In genomic region chr10:95741807-95742528, GRCh38 we compare ENCODE assay signal across 9 cellular contexts. TPM values are rescaled to one million over a fixed set of nuclear protein-coding genes. Genes with fewer than 3 reads are reported as not detected.
DNase-seq lines count a peak whose midpoint lies in the region; ATAC-seq and TF ChIP-seq lines count a peak whose summit lies in the region.
"Had no signal": no experiment of that assay in that cellular context is flagged by ENCODE, and none has a peak within 500 bp of the region (broad histone marks: within the 10 kb centered on the region; RNA-seq: fewer than 3 reads in every experiment).

No MANE protein-coding gene starts in this region.

- H3K23ac ChIP-seq in neuronal stem cell (ENCODE audit: low read depth, low read length, poor library complexity) = no peak overlapping the region

- no peak overlapping the region for H2BK120ac ChIP-seq in neuronal stem cell (ENCODE audit: low read depth, low read length)

- peak; percentile 70 for ATAC-seq in GM19328 (IDR thresholded peaks at IDR 0.05; ENCODE audit: unreplicated experiment)
- ATAC-seq in effector memory CD8-positive, alpha-beta T cell (replicated peaks) = peak; percentile 58

- no peaks in the 10 kb centered on the region for H3K36me3 Mint-ChIP-seq in effector memory CD8-positive, alpha-beta T cell (ENCODE audit: insufficient read depth)

- H4K8ac ChIP-seq in neuronal stem cell (ENCODE audit: low read depth, low read length) = no peak overlapping the region

- no peak overlapping the region for H2BK5ac ChIP-seq in neuronal stem cell (ENCODE audit: low read length)

- no peaks in the 10 kb centered on the region for H3K9me2 ChIP-seq in MM.1S (replicated peaks; ENCODE audit: insufficient read depth, low read length)

- H3K4me2 ChIP-seq in BLaER1 (peak overlapping the region; percentile 65), neuronal stem cell (ENCODE audit: insufficient read depth, low read length, poor library complexity, severe bottlenecking) (no peak overlapping the region), MM.1S (ENCODE audit: low read depth, low read length) (no peak overlapping the region)

- no CpG with 5 or more reads among the region's 6 CpGs for WGBS in neuronal stem cell (ENCODE audit: extremely low coverage in 2 of 2, insufficient read length in 2 of 2, insufficient replicate concordance in 1 of 2), 2 donors

- H2BK15ac ChIP-seq in neuronal stem cell (ENCODE audit: low read length) = no peak overlapping the region

- H3K79me2 ChIP-seq in MM.1S (ENCODE audit: low read length) = no peaks in the 10 kb centered on the region

- H3K9ac ChIP-seq in BLaER1 = no peak overlapping the region
- H3K9ac ChIP-seq in neuronal stem cell (ENCODE audit: low read depth, low read length, poor library complexity) = no peak overlapping the region
- H3K9ac ChIP-seq in MM.1S (ENCODE audit: low read length) = no peak overlapping the region

- H3K9me3 ChIP-seq in BLaER1 = peaks cover 17% of the 10 kb centered on the region
- H3K9me3 ChIP-seq in neuronal stem cell (replicated peaks in 1 of 2; ENCODE audit: control insufficient read depth in 2 of 2, insufficient read depth in 1 of 2, low read depth in 1 of 2, low read length in 2 of 2) = no peaks in the 10 kb centered on the region
- H3K9me3 ChIP-seq in MM.1S (replicated peaks; ENCODE audit: insufficient read depth, low read length) = no peaks in the 10 kb centered on the region

- H2BK12ac ChIP-seq in neuronal stem cell (ENCODE audit: low read length) = no peak overlapping the region

- no peaks in the 10 kb centered on the region for H3K36me3 ChIP-seq in BLaER1
- H3K36me3 ChIP-seq in neuronal stem cell (replicated peaks in 1 of 2; ENCODE audit: control insufficient read depth in 2 of 2, insufficient read depth in 2 of 2, low read length in 2 of 2) = no peaks in the 10 kb centered on the region
- no peaks in the 10 kb centered on the region for H3K36me3 ChIP-seq in MM.1S (replicated peaks; ENCODE audit: insufficient read depth, low read length)

- no peak overlapping the region for H3K4ac ChIP-seq in neuronal stem cell (ENCODE audit: low read length)

- H2AK5ac ChIP-seq in neuronal stem cell (ENCODE audit: low read depth, low read length) = no peak overlapping the region

- no peak overlapping the region for H3K4me3 Mint-ChIP-seq in effector memory CD8-positive, alpha-beta T cell
- H3K4me3 Mint-ChIP-seq: activated naive CD8-positive, alpha-beta T cell had no signal

- H3F3A ChIP-seq in MM.1S (ENCODE audit: insufficient read depth, low read length) = no peaks in the 10 kb centered on the region

- peak overlapping the region; percentile 65 for H2AFZ ChIP-seq in neuronal stem cell (ENCODE audit: low read length)
- no peak overlapping the region for H2AFZ ChIP-seq in MM.1S (ENCODE audit: low read length)

- H3K27ac Mint-ChIP-seq in effector memory CD8-positive, alpha-beta T cell = no peak overlapping the region
- H3K27ac Mint-ChIP-seq: activated naive CD8-positive, alpha-beta T cell had no signal

- H3K27me3 Mint-ChIP-seq in effector memory CD8-positive, alpha-beta T cell = peaks cover 12 to 29% of the 10 kb centered on the region in 2 donors

- H3K27ac ChIP-seq in BLaER1 (peak overlapping the region; percentile 37; the same call in 1 of the 2 replicates), neuronal stem cell (replicated peaks; ENCODE audit: low read length) (no peak overlapping the region), MM.1S (ENCODE audit: low read length) (no peak overlapping the region)

- H4K20me1 ChIP-seq in BLaER1 (no peaks in the 10 kb centered on the region), MM.1S (ENCODE audit: insufficient read depth, low read length) (no peaks in the 10 kb centered on the region)

- peaks cover 0 to 2% of the 10 kb centered on the region in 2 donors for H3K4me1 Mint-ChIP-seq in effector memory CD8-positive, alpha-beta T cell (ENCODE audit: low read depth in 2 of 2)

- H3K79me1 ChIP-seq in neuronal stem cell (ENCODE audit: low read depth, low read length) = no peaks in the 10 kb centered on the region

- H3K27me3 ChIP-seq in BLaER1 = no peaks in the 10 kb centered on the region
- no peaks in the 10 kb centered on the region for H3K27me3 ChIP-seq in neuronal stem cell (ENCODE audit: control insufficient read depth in 3 of 3, insufficient read depth in 3 of 3, low read depth in 1 of 3, low read length in 3 of 3)
- H3K27me3 ChIP-seq in MM.1S (replicated peaks; ENCODE audit: insufficient read depth, low read length) = no peaks in the 10 kb centered on the region

- no peak for TF ChIP-seq CTCF in MM.1S (IDR thresholded peaks at IDR 0.05; ENCODE audit: low read length)

- no peak overlapping the region for H4K91ac ChIP-seq in neuronal stem cell (ENCODE audit: low read depth, low read length, poor library complexity)

- H3K18ac ChIP-seq in neuronal stem cell (ENCODE audit: low read length) = no peak overlapping the region

- no peak overlapping the region for H3K4me3 ChIP-seq in BLaER1
- H3K4me3 ChIP-seq in neuronal stem cell (ENCODE audit: low read length in 2 of 2) = no peak overlapping the region
- no peak overlapping the region for H3K4me3 ChIP-seq in MM.1S (ENCODE audit: low read length)

- H3K4me1 ChIP-seq in BLaER1 (peaks cover 17% of the 10 kb centered on the region), neuronal stem cell (ENCODE audit: control insufficient read depth in 2 of 2, insufficient read depth in 1 of 2, low read depth in 1 of 2, low read length in 2 of 2) (no peaks in the 10 kb centered on the region), MM.1S (ENCODE audit: low read length) (no peaks in the 10 kb centered on the region)

- H3K14ac ChIP-seq in neuronal stem cell (ENCODE audit: low read length) = no peak overlapping the region

- DNase-seq in HT1080 (ENCODE audit: low read depth) (peak; percentile 6), neuronal stem cell (ENCODE audit: low spot score) (no peak), DMS 273 (lab: John Stamatoyannopoulos, UW; ENCODE audit: unreplicated experiment) (no peak), cortex of kidney (lab: John Stamatoyannopoulos, UW) (no peak), MM.1S (no peak)
- DNase-seq in effector memory CD8-positive, alpha-beta T cell = no peak

- peaks cover 0 to 3% of the 10 kb centered on the region in 2 donors for H3K9me3 Mint-ChIP-seq in effector memory CD8-positive, alpha-beta T cell

RNA-seq across cellular contexts. Expression of gene ENTPD1, which starts 14.0 kb away (rescaled TPM):
- total RNA-seq in HT1080 (2014; rRNA removed; shearing (Covaris generic)) = not detected in 2 replicates
- 0.24 and 0.28 TPM in 2 replicates for polyA plus RNA-seq in HT1080 (2015; cell fraction: cytosol; rRNA removed)
- 0.19 and 0.23 TPM in 2 replicates for polyA plus RNA-seq in HT1080 (2015; cell fraction: nucleus; rRNA removed)
- 0.52 TPM for polyA plus RNA-seq in neuronal stem cell (2013, experiment 1 of 2)
- 0.58 TPM for polyA plus RNA-seq in neuronal stem cell (2013, experiment 2 of 2)

RNA-seq across cellular contexts. Expression of gene TCTN3, which starts 48.2 kb away (rescaled TPM):
- total RNA-seq in HT1080 (2014; rRNA removed; shearing (Covaris generic)) = 24.0 and 33.0 TPM in 2 replicates
- polyA plus RNA-seq in HT1080 (2015; cell fraction: cytosol; rRNA removed) = 36.1 and 39.3 TPM in 2 replicates
- polyA plus RNA-seq in HT1080 (2015; cell fraction: nucleus; rRNA removed) = 42.7 and 43.4 TPM in 2 replicates
- 40.4 TPM for polyA plus RNA-seq in neuronal stem cell (2013, experiment 1 of 2)
- 38.9 TPM for polyA plus RNA-seq in neuronal stem cell (2013, experiment 2 of 2)
